35 cellular contexts compared by ENCODE assay signal in the genomic region with DNA sequence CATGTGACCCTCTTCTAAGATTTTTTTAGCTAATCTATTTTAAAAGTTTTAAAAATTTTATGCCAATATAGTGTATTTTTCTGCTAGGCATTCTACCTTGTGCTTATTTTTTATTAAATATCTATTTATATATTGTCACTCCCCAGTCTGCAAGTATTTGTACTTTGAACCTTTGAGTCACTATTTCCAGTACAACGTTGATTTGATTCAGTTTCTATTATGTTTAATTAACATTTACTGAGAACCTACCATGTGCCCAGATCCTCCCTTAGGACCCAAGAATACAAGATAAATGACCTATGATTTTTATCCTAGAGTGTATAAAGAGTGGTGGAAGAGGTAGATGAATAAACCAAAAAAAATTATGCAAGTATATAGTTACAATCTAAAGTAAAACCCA.
"Had no signal": no experiment of that assay in that cellular context is flagged by ENCODE, and none has a peak within 500 bp of the region (broad histone marks: within the 10 kb centered on the region; RNA-seq: fewer than 3 reads in every experiment).

No MANE protein-coding gene starts in this region.

- H3K9ac ChIP-seq: KMS-11 had no signal

- H3K27ac ChIP-seq: KMS-11 had no signal

- DNase-seq: Karpas-422, Kasumi-1, KG1, MM.1S, MV-4-11, NCI-H1048, NCI-H1092, NCI-H1092 treated with DMSO at 0.1 percent for 48 hours, NCI-H1105, NCI-H1105 treated with DMSO at 0.1 percent for 48 hours, NCI-H1417, NCI-H1417 treated with DMSO at 0.1 percent for 48 hours, NCI-H1436, NCI-H1436 treated with DMSO at 0.1 percent for 48 hours, NCI-H146, NCI-H1694, NCI-H1694 treated with DMSO at 0.1 percent for 48 hours, NCI-H187, NCI-H187 treated with DMSO at 0.1 percent for 48 hours, NCI-H1930, NCI-H2029, NCI-H2029 treated with DMSO at 0.1 percent for 48 hours, NCI-H2081, NCI-H2081 treated with DMSO at 0.1 percent for 48 hours, NCI-H2107, NCI-H2171, NCI-H2171 treated with DMSO at 0.1 percent for 48 hours, NCI-H2227 treated with DMSO at 0.1 percent for 48 hours, NCI-H226, NCI-H345, NCI-H446, NCI-H446 treated with DMSO at 0.1 percent for 48 hours, NCI-H510A, NCI-H510A treated with DMSO at 0.1 percent for 48 hours had no signal

- H3K4me2 ChIP-seq: KMS-11 had no signal
